In genomic region chr11:118143661-118144185, GRCh38 we compare ENCODE assay signal across 15 cellular contexts. TPM values are rescaled to one million over a fixed set of nuclear protein-coding genes. Genes with fewer than 3 reads are reported as not detected.
A peak's percentile ranks its signal among the peaks of the same experiment; 100 is the strongest.
DNase-seq lines count a peak whose midpoint lies in the region; ATAC-seq and TF ChIP-seq lines count a peak whose summit lies in the region.
"Had no signal": no experiment of that assay in that cellular context is flagged by ENCODE, and none has a peak within 500 bp of the region (broad histone marks: within the 10 kb centered on the region; RNA-seq: fewer than 3 reads in every experiment).

No MANE protein-coding gene starts in this region.

- TF ChIP-seq CTCF in left ventricle myocardium inferior (IDR thresholded peaks at IDR 0.05; ENCODE audit: borderline replicate concordance) (no peak), glutamatergic neuron (IDR thresholded peaks at IDR 0.05; ENCODE audit: partially characterized antibody, unreplicated experiment) (no peak), osteoblast (IDR thresholded peaks at IDR 0.05; ENCODE audit: extremely low read depth, low read depth, low read length) (no peak), type B pancreatic cell (conservative IDR thresholded peaks at IDR 0.05) (no peak)

- H3K4me2 ChIP-seq in osteoblast (ENCODE audit: insufficient read depth, low read length) = no peak overlapping the region
- H3K4me2 ChIP-seq: BLaER1 had no signal

- H3K79me2 ChIP-seq in osteoblast (ENCODE audit: insufficient read depth, low read length) = no peaks in the 10 kb centered on the region

- H3K36me3 ChIP-seq in left ventricle myocardium inferior = no peaks in the 10 kb centered on the region
- no peaks in the 10 kb centered on the region for H3K36me3 ChIP-seq in osteoblast (ENCODE audit: insufficient read depth, low read length)
- H3K36me3 ChIP-seq: BLaER1 had no signal

- H4K20me1 ChIP-seq in osteoblast (ENCODE audit: insufficient read depth, low read length) = no peaks in the 10 kb centered on the region
- H4K20me1 ChIP-seq: BLaER1 had no signal

- peaks cover 37% of the 10 kb centered on the region for H3K4me1 Mint-ChIP-seq in glutamatergic neuron (ENCODE audit: low read depth, unreplicated experiment)
- peaks cover 7% of the 10 kb centered on the region for H3K4me1 Mint-ChIP-seq in type B pancreatic cell (ENCODE audit: unreplicated experiment)
- H3K4me1 Mint-ChIP-seq in activated T-cell treated with anti-CD3 and anti-CD28 coated beads, Interleukin-2, amount 50 U/mL, for 4 hours (ENCODE audit: low read depth) = peaks cover 1% of the 10 kb centered on the region

- peaks cover 16% of the 10 kb centered on the region for H3K27me3 ChIP-seq in left ventricle myocardium inferior (ENCODE audit: low read depth)
- H3K27me3 ChIP-seq in osteoblast (ENCODE audit: insufficient read depth, low read length) = peaks cover 25% of the 10 kb centered on the region

- peak overlapping the region; percentile 47 for H3K4me3 Mint-ChIP-seq in glutamatergic neuron (ENCODE audit: unreplicated experiment)
- no peak overlapping the region for H3K4me3 Mint-ChIP-seq in type B pancreatic cell
- H3K4me3 Mint-ChIP-seq in activated T-cell treated with anti-CD3 and anti-CD28 coated beads, Interleukin-2, amount 50 U/mL, for 4 hours = no peak overlapping the region

- peak overlapping the region; percentile 71 for H3K27ac ChIP-seq in left ventricle myocardium inferior (replicated peaks)
- no peak overlapping the region for H3K27ac ChIP-seq in osteoblast (ENCODE audit: low read depth, low read length)
- H3K27ac ChIP-seq: BLaER1 had no signal

- intact Hi-C loops in left ventricle myocardium inferior (cut with micrococcal nuclease) (no loop called here), Right ventricle myocardium inferior (cut with DNase I) (loop anchor here (2.0 kb wide), 2 partner anchors 51 to 221 kb away; no protein-coding TSS in a partner anchor)

- no peak for DNase-seq in left ventricle myocardium inferior
- DNase-seq in Right ventricle myocardium inferior (ENCODE audit: missing footprints) = no peak
- no peak for DNase-seq in glutamatergic neuron
- DNase-seq in osteoblast (ENCODE audit: insufficient read length, low spot score, missing footprints) = peak; percentile 50
- no peak for DNase-seq in type B pancreatic cell (ENCODE audit: extremely low spot score, unreplicated experiment)
- DNase-seq in stimulated activated CD4-positive, alpha-beta T cell treated with anti-CD3 and anti-CD28 coated beads, Interleukin-2, amount 100 ng/mL, for 24 hours = no peak
- no peak for DNase-seq in activated T-cell treated with anti-CD3 and anti-CD28 coated beads, Interleukin-2, amount 50 U/mL, for 4 hours
- DNase-seq: 8988T, DND-41 had no signal

- H2AFZ ChIP-seq in osteoblast (ENCODE audit: low read length) = no peak overlapping the region

- H3K9me3 Mint-ChIP-seq in glutamatergic neuron (ENCODE audit: unreplicated experiment) = peaks cover 6% of the 10 kb centered on the region
- no peaks in the 10 kb centered on the region for H3K9me3 Mint-ChIP-seq in type B pancreatic cell
- no peaks in the 10 kb centered on the region for H3K9me3 Mint-ChIP-seq in activated T-cell treated with anti-CD3 and anti-CD28 coated beads, Interleukin-2, amount 50 U/mL, for 4 hours
- H3K9me3 Mint-ChIP-seq: CD8-positive, alpha-beta memory T cell had no signal

- H3K27me3 Mint-ChIP-seq in glutamatergic neuron (ENCODE audit: unreplicated experiment) (peaks cover 11% of the 10 kb centered on the region), type B pancreatic cell (peaks cover 84% of the 10 kb centered on the region)
- H3K27me3 Mint-ChIP-seq in activated T-cell treated with anti-CD3 and anti-CD28 coated beads, Interleukin-2, amount 50 U/mL, for 4 hours (ENCODE audit: low read depth) = peaks cover 63% of the 10 kb centered on the region

- H3K36me3 Mint-ChIP-seq in glutamatergic neuron (ENCODE audit: unreplicated experiment) (no peaks in the 10 kb centered on the region), type B pancreatic cell (no peaks in the 10 kb centered on the region)
- H3K36me3 Mint-ChIP-seq in activated T-cell treated with anti-CD3 and anti-CD28 coated beads, Interleukin-2, amount 50 U/mL, for 4 hours (ENCODE audit: insufficient read depth) = no peaks in the 10 kb centered on the region
- H3K36me3 Mint-ChIP-seq: CD8-positive, alpha-beta memory T cell had no signal

- ATAC-seq in Right ventricle myocardium inferior (no peak), GM19395 (IDR thresholded peaks at IDR 0.05; ENCODE audit: unreplicated experiment) (no peak)
- ATAC-seq in activated T-cell treated with anti-CD3 and anti-CD28 coated beads, Interleukin-2, amount 50 U/mL, for 4 hours = no peak
- ATAC-seq: HCT116 had no signal

- peaks cover 31% of the 10 kb centered on the region for H3K4me1 ChIP-seq in left ventricle myocardium inferior
- no peaks in the 10 kb centered on the region for H3K4me1 ChIP-seq in osteoblast (ENCODE audit: insufficient read depth, low read length)

- H3K9me3 ChIP-seq in left ventricle myocardium inferior (replicated peaks) (no peaks in the 10 kb centered on the region), osteoblast (ENCODE audit: low read depth, low read length) (no peaks in the 10 kb centered on the region)
- H3K9me3 ChIP-seq: BLaER1, Caco-2 had no signal

- H3K27ac Mint-ChIP-seq in glutamatergic neuron (ENCODE audit: unreplicated experiment) (no peak overlapping the region), type B pancreatic cell (peak overlapping the region; percentile 45)
- H3K27ac Mint-ChIP-seq: CD8-positive, alpha-beta memory T cell had no signal

- no peak overlapping the region for H3K4me3 ChIP-seq in left ventricle myocardium inferior
- no peak overlapping the region for H3K4me3 ChIP-seq in osteoblast (ENCODE audit: insufficient read depth, low read length)
- H3K4me3 ChIP-seq: BLaER1 had no signal

RNA-seq across cellular contexts. Expression of gene SCN4B, which starts 8.9 kb away (rescaled TPM):
- total RNA-seq in left ventricle myocardium inferior = 12.9 TPM
- 12.6 TPM for total RNA-seq in Right ventricle myocardium inferior
- 2.9 TPM for total RNA-seq in glutamatergic neuron (ENCODE audit: unreplicated experiment)
- total RNA-seq in osteoblast = under 0.01 and 0.36 TPM in 2 replicates
- total RNA-seq in type B pancreatic cell (ENCODE audit: low replicate concordance) = 0.36 and 2.0 TPM in 2 replicates
- total RNA-seq in activated T-cell treated with anti-CD3 and anti-CD28 coated beads, Interleukin-2, amount 50 U/mL, for 4 hours = not detected
- total RNA-seq: HT-29 had no signal

RNA-seq across cellular contexts. Expression of gene SCN2B, which starts 32.7 kb away (rescaled TPM):
- total RNA-seq in left ventricle myocardium inferior = 24.9 TPM
- total RNA-seq in Right ventricle myocardium inferior = 18.3 TPM
- total RNA-seq in glutamatergic neuron (ENCODE audit: unreplicated experiment) = 0.39 TPM
- not detected in 2 replicates for total RNA-seq in osteoblast
- 2.8 TPM in 1 of 2 replicates, not detected in the other for total RNA-seq in type B pancreatic cell (ENCODE audit: low replicate concordance)
- total RNA-seq in activated T-cell treated with anti-CD3 and anti-CD28 coated beads, Interleukin-2, amount 50 U/mL, for 4 hours = not detected
- total RNA-seq: Caco-2; CD8-positive, alpha-beta memory T cell; HT-29 had no signal

RNA-seq across cellular contexts. Expression of gene SMIM35, which starts 57.0 kb away (rescaled TPM):
- total RNA-seq in left ventricle myocardium inferior = not detected
- not detected for total RNA-seq in Right ventricle myocardium inferior
- total RNA-seq in glutamatergic neuron (ENCODE audit: unreplicated experiment) = not detected
- total RNA-seq in osteoblast = not detected in 2 replicates
- total RNA-seq in type B pancreatic cell (ENCODE audit: low replicate concordance) = 0.17 TPM in 1 of 2 replicates, not detected in the other
- total RNA-seq in activated T-cell treated with anti-CD3 and anti-CD28 coated beads, Interleukin-2, amount 50 U/mL, for 4 hours = not detected
- total RNA-seq: Caco-2, HT-29 had no signal
